26 cellular contexts compared by ENCODE assay signal in genomic region chr9:16361939-16362338, GRCh38.
"Had no signal": no experiment of that assay in that cellular context is flagged by ENCODE, and none has a peak within 500 bp of the region (broad histone marks: within the 10 kb centered on the region; RNA-seq: fewer than 3 reads in every experiment).

No MANE protein-coding gene starts in this region.

- H3K27me3 ChIP-seq: gastrocnemius medialis, heart right ventricle, left lung had no signal

- ATAC-seq: effector memory CD8-positive, alpha-beta T cell; esophagus mucosa; gastrocnemius medialis; heart right ventricle; left cardiac atrium; left lung; left ventricle myocardium superior; lower lobe of right lung had no signal

- H3K4me1 Mint-ChIP-seq: endodermal cell had no signal

- H3K27me3 Mint-ChIP-seq: effector memory CD8-positive, alpha-beta T cell had no signal

- H3K27ac ChIP-seq: coronary artery, epithelial cell of prostate, esophagus squamous epithelium, gastrocnemius medialis, heart right ventricle, left lung, lower lobe of right lung had no signal

- H3K9me3 ChIP-seq: esophagus squamous epithelium, gastrocnemius medialis, heart right ventricle, left lung, lower lobe of right lung had no signal

- H3K4me1 ChIP-seq: esophagus squamous epithelium, gastrocnemius medialis, lower lobe of right lung had no signal

- DNase-seq: effector CD8-positive, alpha-beta T cell; effector memory CD8-positive, alpha-beta T cell; endodermal cell; erythroblast; esophagus squamous epithelium; foreskin fibroblast; foreskin melanocyte; gastrocnemius medialis; glutamatergic neuron; head of caudate nucleus; heart right ventricle; hippocampal formation; left cardiac atrium; left lung; left ventricle myocardium superior; lower lobe of right lung; mesenchymal stem cell; midbrain had no signal

- H3K4me3 Mint-ChIP-seq: dendritic cell treated with granulocyte-macrophage colony-stimulating factor and Interleukin-4, amounts not matched to agents 40 ng/mL and 50 ng/mL, for 4 days; effector memory CD8-positive, alpha-beta T cell; endodermal cell had no signal

- H3K27ac Mint-ChIP-seq: dendritic cell treated with granulocyte-macrophage colony-stimulating factor and Interleukin-4, amounts not matched to agents 40 ng/mL and 50 ng/mL, for 4 days; effector memory CD8-positive, alpha-beta T cell; endodermal cell had no signal

- H3K36me3 ChIP-seq: esophagus squamous epithelium, gastrocnemius medialis, heart right ventricle, left lung, lower lobe of right lung had no signal

- FAIRE-seq: colon, endometrium, islet of Langerhans, keratinocyte had no signal

- H3K4me3 ChIP-seq: coronary artery, esophagus squamous epithelium, gastrocnemius medialis, heart right ventricle, left lung, lower lobe of right lung had no signal
